16 cellular contexts compared by ENCODE assay signal in genomic region chr2:134019871-134020270, GRCh38.
"Had no signal": no experiment of that assay in that cellular context is flagged by ENCODE, and none has a peak within 500 bp of the region (broad histone marks: within the 10 kb centered on the region; RNA-seq: fewer than 3 reads in every experiment).

No MANE protein-coding gene starts in this region.

- ATAC-seq: foreskin keratinocyte; left colon; naive thymus-derived CD8-positive, alpha-beta T cell; right cardiac atrium had no signal

- H3K9me3 Mint-ChIP-seq: dendritic cell treated with granulocyte-macrophage colony-stimulating factor and Interleukin-4, amounts not matched to agents 40 ng/mL and 50 ng/mL, for 4 days; naive thymus-derived CD8-positive, alpha-beta T cell; neural progenitor cell had no signal

- H3K9ac ChIP-seq: neural progenitor cell had no signal

- H3K27ac Mint-ChIP-seq: dendritic cell treated with granulocyte-macrophage colony-stimulating factor and Interleukin-4, amounts not matched to agents 40 ng/mL and 50 ng/mL, for 4 days; naive thymus-derived CD8-positive, alpha-beta T cell; neural progenitor cell had no signal

- H3K36me3 Mint-ChIP-seq: naive thymus-derived CD8-positive, alpha-beta T cell; neural progenitor cell had no signal

- H3K27me3 ChIP-seq: neural progenitor cell, ovary, suprapubic skin, thyroid gland, upper lobe of left lung, uterus had no signal

- H3K4me1 ChIP-seq: foreskin keratinocyte, neural progenitor cell, suprapubic skin, thyroid gland, upper lobe of left lung, uterus had no signal

- H3K36me3 ChIP-seq: neural progenitor cell, ovary, suprapubic skin, thyroid gland, upper lobe of left lung, uterus had no signal

- H2AFZ ChIP-seq: hepatocyte, neural progenitor cell had no signal

- H3K4me3 Mint-ChIP-seq: dendritic cell treated with granulocyte-macrophage colony-stimulating factor and Interleukin-4, amounts not matched to agents 40 ng/mL and 50 ng/mL, for 4 days; naive thymus-derived CD8-positive, alpha-beta T cell; neural progenitor cell had no signal

- DNase-seq: foreskin keratinocyte; left colon; nucleus accumbens; ovary; right cardiac atrium; stimulated activated CD4-positive, alpha-beta T cell treated with anti-CD3 and anti-CD28 coated beads, Interleukin-12 subunit alpha, Interleukin-12 subunit beta, amount 100 ng/mL, for 4 hours; stimulated activated CD4-positive, alpha-beta T cell treated with anti-CD3 and anti-CD28 coated beads, Interleukin-2, amount 100 ng/mL, for 48 hours; stimulated activated naive CD4-positive, alpha-beta T cell treated with Interleukin-2 at 50 U/mL for 16 hours; thyroid gland; upper lobe of left lung; uterus had no signal

- H3K9me3 ChIP-seq: ovary, suprapubic skin, thyroid gland, upper lobe of left lung, uterus had no signal

- H3K27ac ChIP-seq: foreskin keratinocyte, hepatocyte, neural progenitor cell, ovary, suprapubic skin, thyroid gland, upper lobe of left lung, uterus had no signal

- H3K4me2 ChIP-seq: hepatocyte, neural progenitor cell had no signal

- H3K4me3 ChIP-seq: hepatocyte, neural progenitor cell, ovary, suprapubic skin, thyroid gland, upper lobe of left lung, uterus had no signal
